Comparison of ENCODE assay signal across 9 cellular contexts in the genomic region with DNA sequence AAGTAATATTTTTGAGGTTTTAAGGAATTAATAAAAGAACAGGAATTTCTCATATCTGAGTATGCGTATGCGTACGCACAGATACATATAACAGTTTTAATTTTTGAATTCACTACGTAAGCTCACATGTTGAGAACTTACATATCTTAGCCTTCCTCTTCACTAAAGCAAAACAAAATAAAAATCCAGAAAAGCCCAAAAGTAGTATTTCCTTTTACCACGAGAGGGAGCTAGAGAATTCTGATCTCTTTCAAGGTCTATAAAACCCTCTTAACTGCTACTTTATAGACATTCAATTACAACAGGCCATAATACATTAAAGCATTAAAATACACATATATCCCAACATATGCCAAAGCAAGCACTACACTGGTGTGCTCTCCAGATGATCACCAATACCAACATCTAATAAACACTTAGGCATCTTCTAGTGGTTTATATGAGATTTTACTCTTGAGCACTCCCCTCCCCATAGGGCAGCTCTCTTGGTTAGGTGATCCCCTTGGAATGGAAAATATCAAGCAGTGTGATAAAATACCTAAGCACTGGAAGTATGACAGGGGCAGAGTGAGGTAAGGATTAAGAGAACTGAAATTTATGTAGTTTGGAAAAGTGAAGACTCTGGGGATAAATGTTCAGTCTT.
DNase-seq lines count a peak whose midpoint lies in the region; ATAC-seq, FAIRE-seq and TF ChIP-seq lines count a peak whose summit lies in the region.
"Had no signal": no experiment of that assay in that cellular context is flagged by ENCODE, and none has a peak within 500 bp of the region (broad histone marks: within the 10 kb centered on the region; RNA-seq: fewer than 3 reads in every experiment).

No MANE protein-coding gene starts in this region.

- H3K4me3 ChIP-seq in adipocyte (ENCODE audit: low read length) = no peak overlapping the region
- H3K4me3 ChIP-seq: HAP-1 had no signal

- FAIRE-seq in GM12892 (lab: Jason Lieb, UNC) = peak; percentile 24

- H3K4me3 Mint-ChIP-seq in type B pancreatic cell = no peak overlapping the region

- no peak for ATAC-seq in HG03432 (IDR thresholded peaks at IDR 0.05; ENCODE audit: unreplicated experiment)

- no peak overlapping the region for H3K27ac Mint-ChIP-seq in type B pancreatic cell

- no peaks in the 10 kb centered on the region for H3K9me3 ChIP-seq in adipocyte (ENCODE audit: control insufficient read depth, low read length)
- H3K9me3 ChIP-seq: HAP-1 had no signal

- peak; percentile 89 for TF ChIP-seq CTCF in type B pancreatic cell (conservative IDR thresholded peaks at IDR 0.05)

- H3K9me3 Mint-ChIP-seq in type B pancreatic cell = no peaks in the 10 kb centered on the region

- H3K4me1 Mint-ChIP-seq in type B pancreatic cell (ENCODE audit: unreplicated experiment) = peaks cover 6% of the 10 kb centered on the region

- H3K27me3 ChIP-seq in adipocyte (replicated peaks; ENCODE audit: control insufficient read depth, insufficient read depth, low read length) = no peaks in the 10 kb centered on the region

- no peak for TF ChIP-seq POLR2A in GM12892 (IDR thresholded peaks at IDR 0.05; ENCODE audit: low read depth, low read length)

- peaks cover 15% of the 10 kb centered on the region for H3K4me1 ChIP-seq in adipocyte (ENCODE audit: control insufficient read depth, insufficient read depth, low read length)
- H3K4me1 ChIP-seq: HAP-1 had no signal

- DNase-seq in AG08395 (ENCODE audit: low spot score) (peak; percentile 26), GM12892 (ENCODE audit: insufficient read length) (no peak), NCI-H2196 treated with DMSO at 0.1 percent for 48 hours (lab: John Stamatoyannopoulos, UW; ENCODE audit: unreplicated experiment) (peak; percentile 38), adipocyte (ENCODE audit: low read depth) (peak; percentile 80), iris pigment epithelial cell (ENCODE audit: low read depth) (peak; percentile 37), type B pancreatic cell (ENCODE audit: extremely low spot score, unreplicated experiment) (no peak), HK-2 (ENCODE audit: unreplicated experiment) (no peak)

- H3K27me3 Mint-ChIP-seq in type B pancreatic cell = peaks cover 28% of the 10 kb centered on the region

- H3K36me3 Mint-ChIP-seq in type B pancreatic cell = no peaks in the 10 kb centered on the region

- no peaks in the 10 kb centered on the region for H3K36me3 ChIP-seq in adipocyte (ENCODE audit: control insufficient read depth, insufficient read depth, low read length, severe bottlenecking)
- H3K36me3 ChIP-seq: HAP-1 had no signal

- peak overlapping the region; percentile 19 for H3K9ac ChIP-seq in adipocyte (ENCODE audit: low read length)

Comparison
In these comparisons a context has a peak if more than half of its experiments do, and no peak if none do; other contexts are left out.
1. DNase-seq: peak in AG08395 (single experiment), NCI-H2196 treated with DMSO at 0.1 percent for 48 hours (single experiment), adipocyte (single experiment) and iris pigment epithelial cell (single experiment); none in GM12892 (single experiment), type B pancreatic cell (single experiment) and HK-2 (single experiment).